ENCODE assay signal across 8 cellular contexts in genomic region chr21:43331962-43332458, GRCh38.
DNase-seq lines count a peak whose midpoint lies in the region; ATAC-seq and TF ChIP-seq lines count a peak whose summit lies in the region.

No MANE protein-coding gene starts in this region.

- H3K36me3 ChIP-seq in right atrium auricular region: no peaks in the 10 kb centered on the region

- no peak for ATAC-seq in GM18520 (IDR thresholded peaks at IDR 0.05; ENCODE audit: unreplicated experiment)
- ATAC-seq in GM19351 (IDR thresholded peaks at IDR 0.05; ENCODE audit: unreplicated experiment): no peak

- TF ChIP-seq CTCF in right atrium auricular region (IDR thresholded peaks at IDR 0.05): no peak

- no peaks in the 10 kb centered on the region for H3K9me3 ChIP-seq in right atrium auricular region

- peak overlapping the region in 1 of 2 donors; percentile 23 for H3K27ac ChIP-seq in right atrium auricular region

- in situ Hi-C loops in G401 (cut with HindIII; ENCODE audit: low sequenced_read_pairs): no loop called here

- H3K27me3 ChIP-seq in right atrium auricular region: no peaks in the 10 kb centered on the region

- DNase-seq in G401 (ENCODE audit: low spot score): peak; percentile 36
- DNase-seq in anterior cingulate cortex (lab: John Stamatoyannopoulos, UW): peak in 56 of 58 donors; percentile 17 to 92 (median 66)
- peak; percentile 77 for DNase-seq in right atrium auricular region (ENCODE audit: low spot score)
- peak; percentile 88 for DNase-seq in pulmonary artery endothelial cell (ENCODE audit: low read depth, low spot score)
- no peak for DNase-seq in DMS 273 (lab: John Stamatoyannopoulos, UW; ENCODE audit: unreplicated experiment)
- no peak for DNase-seq in germinal center (ENCODE audit: low spot score)

- peaks cover 0 to 25% of the 10 kb centered on the region in 2 donors for H3K4me1 ChIP-seq in right atrium auricular region

- no peak overlapping the region for H3K4me3 ChIP-seq in right atrium auricular region

Comparison
In these comparisons a context has a peak if more than half of its experiments do, and no peak if none do; other contexts are left out.
1. DNase-seq: peak in G401 (single experiment), anterior cingulate cortex (56 of 58), right atrium auricular region (single experiment) and pulmonary artery endothelial cell (single experiment); none in DMS 273 (single experiment) and germinal center (single experiment).